ENCODE assay signal across 27 cellular contexts in genomic region chr5:8557728-8558127, GRCh38.
"Had no signal": no experiment of that assay in that cellular context is flagged by ENCODE, and none has a peak within 500 bp of the region (broad histone marks: within the 10 kb centered on the region; RNA-seq: fewer than 3 reads in every experiment).

No MANE protein-coding gene starts in this region.

- H3K27ac ChIP-seq: stomach, suprapubic skin, testis, thoracic aorta, thyroid gland, tibial artery, tibial nerve, transverse colon, upper lobe of left lung, upper lobe of right lung, uterus, vagina had no signal

- FAIRE-seq: urothelium cell line had no signal

- H3K9me3 ChIP-seq: testis, thyroid gland, transverse colon, upper lobe of right lung, vagina had no signal

- H3K4me1 ChIP-seq: suprapubic skin, testis, thyroid gland, tibial artery, tibial nerve, transverse colon, upper lobe of left lung, upper lobe of right lung, uterus, vagina had no signal

- ATAC-seq: stimulated activated effector memory CD8-positive, alpha-beta T cell treated with anti-CD3 and anti-CD28 coated beads, Interleukin-12 subunit alpha, Interleukin-12 subunit beta, amount 100 ng/mL, for 72 hours; stimulated activated memory B cell treated with anti-CD40 and anti-IgM and Interleukin-4, amounts not matched to agents 10 μg/mL and 1 μg/mL and 100 μg/mL, for 72 hours; stimulated activated naive B cell treated with anti-CD40 and anti-IgM and Interleukin-4, amounts not matched to agents 10 μg/mL and 1 μg/mL and 100 μg/mL, for 72 hours; stimulated activated naive CD8-positive, alpha-beta T cell treated with anti-CD3 and anti-CD28 coated beads, Interleukin-15, amount 100 ng/mL, for 72 hours; stimulated activated naive CD8-positive, alpha-beta T cell treated with anti-CD3 and anti-CD28 coated beads, Interleukin-15, Interleukin-2, amounts not matched to agents 100 U/mL and 50 U/mL, for 24 hours; upper lobe of right lung had no signal

- H3K4me3 ChIP-seq: stomach, suprapubic skin, testis, thoracic aorta, thyroid gland, tibial artery, tibial nerve, transverse colon, upper lobe of left lung, upper lobe of right lung, uterus, vagina had no signal

- DNase-seq: stimulated activated CD4-positive, alpha-beta T cell treated with anti-CD3 and anti-CD28 coated beads, Interleukin-2, amount 100 ng/mL, for 48 hours; stimulated activated CD4-positive, alpha-beta T cell treated with anti-CD3 and anti-CD28 coated beads, Interleukin-4, amount 100 ng/mL, for 1 hour; stimulated activated CD4-positive, alpha-beta T cell treated with anti-CD3 and anti-CD28 coated beads, Interleukin-4, amount 100 ng/mL, for 24 hours; stimulated activated CD4-positive, alpha-beta T cell treated with anti-CD3 and anti-CD28 coated beads, Interleukin-4, amount 100 ng/mL, for 4 hours; stimulated activated CD8-positive, alpha-beta memory T cell treated with anti-CD3 and anti-CD28 coated beads, Interleukin-4, amount 100 ng/mL, for 48 hours; stimulated activated naive B cell treated with anti-CD40 and anti-IgM and Interleukin-4, amounts not matched to agents 10 μg/mL and 1 μg/mL and 100 μg/mL, for 72 hours; stimulated activated naive CD4-positive, alpha-beta T cell; stimulated activated naive CD4-positive, alpha-beta T cell treated with Interleukin-2 at 50 U/mL for 16 hours; stimulated activated naive CD8-positive, alpha-beta T cell treated with anti-CD3 and anti-CD28 coated beads, Interleukin-15, amount 100 ng/mL, for 72 hours; stimulated activated naive CD8-positive, alpha-beta T cell treated with anti-CD3 and anti-CD28 coated beads, Interleukin-15, Interleukin-2, amounts not matched to agents 100 U/mL and 50 U/mL, for 24 hours; stomach; substantia nigra; testis; thyroid gland; tibial artery; transverse colon; trophoblast cell; upper lobe of left lung; upper lobe of right lung; uterus had no signal

- H3K36me3 ChIP-seq: stomach, suprapubic skin, thoracic aorta, thyroid gland, tibial artery, tibial nerve, transverse colon, upper lobe of left lung, upper lobe of right lung, uterus, vagina had no signal

- H3K27me3 ChIP-seq: stomach, suprapubic skin, testis, thyroid gland, tibial artery, tibial nerve, transverse colon, upper lobe of left lung, upper lobe of right lung, uterus, vagina had no signal
